15 cellular contexts compared by ENCODE assay signal in the genomic region with DNA sequence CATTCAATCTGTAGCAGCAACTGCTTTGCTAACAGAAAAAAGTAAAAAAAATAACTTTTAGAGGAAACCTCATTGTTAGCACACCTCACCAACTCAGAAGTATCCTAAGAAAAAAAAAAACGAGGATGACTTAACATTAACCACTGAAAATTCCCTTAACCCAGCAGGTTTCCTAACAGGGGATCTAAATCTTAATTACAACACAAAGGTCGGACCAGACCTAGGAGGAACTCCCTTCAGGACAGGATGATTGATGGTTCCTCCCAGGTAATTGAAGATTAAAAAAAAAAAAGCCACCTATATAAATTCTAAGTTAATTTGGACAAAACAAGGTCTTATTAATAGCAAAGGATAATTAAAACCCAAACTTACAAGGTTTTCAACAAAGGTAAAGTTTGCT. TPM values are rescaled to one million over a fixed set of nuclear protein-coding genes. Genes with fewer than 3 reads are reported as not detected.
"Had no signal": no experiment of that assay in that cellular context is flagged by ENCODE, and none has a peak within 500 bp of the region (broad histone marks: within the 10 kb centered on the region; RNA-seq: fewer than 3 reads in every experiment).

No MANE protein-coding gene starts in this region.

RNA-seq across cellular contexts. Expression of a gene that starts 12.9 kb away (rescaled TPM):
- total RNA-seq: activated CD4-positive, alpha-beta memory T cell treated with anti-CD3 and anti-CD28 coated beads for 36 hours; activated CD4-positive, alpha-beta T cell treated with anti-CD3 and anti-CD28 coated beads, Interleukin-2, amount 10 ng/mL, durations not matched to agents 24 days and 14 days; activated CD8-positive, alpha-beta memory T cell treated with anti-CD3 and anti-CD28 coated beads for 36 hours; activated CD8-positive, alpha-beta T cell treated with anti-CD3 and anti-CD28 coated beads for 36 hours; activated naive CD4-positive, alpha-beta T cell treated with anti-CD3 and anti-CD28 coated beads for 36 hours; activated naive CD4-positive, alpha-beta T cell treated with anti-CD3 and anti-CD28 coated beads, Interleukin-2, amount 50 U/mL, for 72 hours; activated naive CD8-positive, alpha-beta T cell treated with anti-CD3 and anti-CD28 coated beads for 36 hours; activated T-cell treated with anti-CD3 and anti-CD28 coated beads, Interleukin-2, amount 50 U/mL, for 4 hours; activated T-cell treated with anti-CD3 and anti-CD28 coated beads, Interleukin-2, amount 50 U/mL, for 72 hours; activated T-helper 1 cell treated with anti-CD3 and anti-CD28 coated beads, Interleukin-12 subunit alpha, Interleukin-12 subunit beta, Interleukin-2, Interleukin-4 antibody, amounts not matched to agents 30 ng/mL and 10 ng/mL and 1 ng/mL, durations not matched to agents 14 hours and 24 hours and 36 hours; activated T-helper 17 cell treated with anti-CD3 and anti-CD28 coated beads, Interleukin-2, amount 50 U/mL, for 72 hours; astrocyte; T-cell; T-helper 1 cell treated with Interleukin-12 subunit alpha and Interleukin-12 subunit beta and Interleukin-4 antibody, amounts not matched to agents 30 ng/mL and 1 ng/mL, for 36 hours; T-helper 2 cell treated with Interferon-gamma antibody and Interleukin-4, amounts not matched to agents 100 ng/mL and 5 ng/mL, for 36 hours had no signal
